In the genomic region with DNA sequence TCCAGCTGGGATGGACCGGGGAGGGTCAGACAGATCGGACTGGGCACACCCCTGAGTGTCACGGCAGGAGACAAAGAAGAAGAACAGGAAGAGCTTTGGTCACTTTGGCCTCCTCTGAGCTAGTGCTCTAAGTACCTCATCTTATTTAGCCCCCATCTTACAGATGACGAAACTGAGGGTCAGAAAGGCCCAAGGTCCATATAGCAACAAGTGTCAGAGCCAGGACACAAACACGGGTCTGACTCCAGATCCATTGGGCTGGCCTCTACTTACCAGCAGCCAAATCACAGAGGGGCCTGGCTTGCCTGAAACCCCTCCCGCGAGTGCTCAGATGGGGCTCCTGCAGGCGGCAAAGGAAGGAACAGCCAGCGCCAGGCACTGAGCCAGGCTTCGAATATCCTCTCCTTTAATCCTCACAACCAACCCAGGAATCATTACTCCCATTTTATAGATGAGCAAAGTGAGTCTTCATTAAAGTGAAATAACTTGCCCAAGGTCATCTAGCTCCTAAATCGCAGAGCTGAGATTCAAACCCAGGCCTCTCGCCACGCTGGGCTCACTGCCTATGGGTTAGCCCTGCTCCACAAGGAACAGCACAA, we compare ENCODE assay signal across 1 cellular context.
TF ChIP-seq lines count a peak whose summit lies in the region.

No MANE protein-coding gene starts in this region.

TF ChIP-seq in H1, 55 proteins besides CTCF, POLR2A, EP300 and RAD21:
- TF ChIP-seq, protein P1, sequence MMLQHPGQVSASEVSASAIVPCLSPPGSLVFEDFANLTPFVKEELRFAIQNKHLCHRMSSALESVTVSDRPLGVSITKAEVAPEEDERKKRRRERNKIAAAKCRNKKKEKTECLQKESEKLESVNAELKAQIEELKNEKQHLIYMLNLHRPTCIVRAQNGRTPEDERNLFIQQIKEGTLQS (IDR thresholded peaks at IDR 0.05; ENCODE audit: insufficient read depth, low read depth, low read length), result no peak
- TF ChIP-seq KDM1A (IDR thresholded peaks at IDR 0.05; ENCODE audit: borderline replicate concordance, low read length) (0 out of 2 replicates have a peak, but pooled peaks have one; percentile 21), NANOG (IDR thresholded peaks at IDR 0.05; ENCODE audit: insufficient read depth, low read depth, low read length, poor library complexity, severe bottlenecking) (no peak), ZNF274 (IDR thresholded peaks at IDR 0.05; ENCODE audit: borderline replicate concordance, extremely low read depth, low read length) (no peak)
